In genomic region chr17:50539762-50540440, GRCh38 we compare ENCODE assay signal across 2 cellular contexts.
TF ChIP-seq lines count a peak whose summit lies in the region.

No MANE protein-coding gene starts in this region.

TF ChIP-seq in HCT116, 20 proteins besides CTCF, POLR2A, EP300 and RAD21:
- 0 out of 2 replicates have a peak, but pooled peaks have one; percentile 12 for TF ChIP-seq POLR2AphosphoS5 (IDR thresholded peaks at IDR 0.05; ENCODE audit: low read depth, low read length)
- no peak for TF ChIP-seq ZFX (IDR thresholded peaks at IDR 0.05)

TF ChIP-seq in K562, 482 proteins besides CTCF, POLR2A, EP300 and RAD21:
- TF ChIP-seq NCOA2 (IDR thresholded peaks at IDR 0.05; ENCODE audit: partially characterized antibody in 2 of 2) (no peak), CTCFL (IDR thresholded peaks at IDR 0.05; ENCODE audit: borderline replicate concordance, insufficient read depth, low read depth, low read length, poor library complexity, severe bottlenecking) (no peak), E2F1 (CRISPR knock-in tag; IDR thresholded peaks at IDR 0.05) (no peak), ILK (tag; IDR thresholded peaks at IDR 0.05; ENCODE audit: borderline replicate concordance, low read depth) (no peak), MLLT1 (IDR thresholded peaks at IDR 0.05) (no peak), SMAD4 (CRISPR knock-in tag; conservative IDR thresholded peaks at IDR 0.05) (no peak), DPF2 (IDR thresholded peaks at IDR 0.05) (no peak), FOXK1 (CRISPR knock-in tag; IDR thresholded peaks at IDR 0.05; ENCODE audit: borderline replicate concordance) (no peak), NUFIP1 (IDR thresholded peaks at IDR 0.05; ENCODE audit: partially characterized antibody) (no peak), DLX4 (CRISPR knock-in tag; IDR thresholded peaks at IDR 0.05) (no peak), ZFX (CRISPR knock-in tag; IDR thresholded peaks at IDR 0.05) (no peak), RBM25 (IDR thresholded peaks at IDR 0.05; ENCODE audit: low read depth, low read length, severe bottlenecking) (peak; percentile 71), ZFP36 (IDR thresholded peaks at IDR 0.05; ENCODE audit: low read depth, low read length, partially characterized antibody) (peak; percentile 48), BCOR (IDR thresholded peaks at IDR 0.05) (0 out of 2 replicates have a peak, but pooled peaks have one; percentile 63), TBP (optimal IDR thresholded peaks at IDR 0.05; ENCODE audit: low read depth, low read length) (no peak)
